Comparison of ENCODE assay signal across 1 cellular context in the genomic region with DNA sequence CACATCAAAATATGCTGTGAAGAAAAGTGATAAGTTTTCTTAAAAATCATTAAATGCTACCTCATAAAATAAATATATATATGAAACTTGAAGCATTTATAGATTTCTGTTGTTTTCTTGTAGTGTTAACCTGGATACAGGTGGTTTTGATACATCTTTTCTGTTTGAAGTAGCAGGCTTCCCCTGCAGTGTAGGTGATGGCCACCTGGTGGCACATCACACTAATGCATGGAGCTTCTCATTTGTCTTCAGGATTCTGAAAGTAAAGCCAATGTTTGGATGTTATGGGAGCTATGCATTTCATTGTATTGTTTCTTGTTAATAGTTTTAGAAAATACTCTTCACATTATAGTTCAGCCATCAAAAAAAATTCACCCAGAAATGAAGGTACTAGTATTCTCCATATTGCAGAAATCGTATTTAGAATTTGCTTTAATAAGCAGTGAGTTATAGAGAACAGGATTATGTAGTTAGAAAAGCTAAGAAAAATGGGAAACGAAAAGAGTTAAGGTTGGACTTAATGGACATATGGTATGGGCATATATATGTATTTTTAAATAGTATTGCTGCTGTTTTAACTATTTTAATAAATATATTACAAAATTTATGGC.
TF ChIP-seq lines count a peak whose summit lies in the region.

No MANE protein-coding gene starts in this region.

TF ChIP-seq in HepG2, 621 proteins besides CTCF, POLR2A, EP300 and RAD21 (continued from another document):
- TF ChIP-seq STAG1 (CRISPR knock-in tag; IDR thresholded peaks at IDR 0.05) (peak; percentile 60), TAF15 (IDR thresholded peaks at IDR 0.05; ENCODE audit: low read depth, low read length, poor library complexity, severe bottlenecking) (no peak), IKZF1 (IDR thresholded peaks at IDR 0.05) (no peak), SMC3 (IDR thresholded peaks at IDR 0.05; ENCODE audit: low read length) (peak; percentile 48; the same call in 1 of the 2 replicates), ZNF724P (CRISPR knock-in tag; IDR thresholded peaks at IDR 0.05; ENCODE audit: borderline replicate concordance) (no peak), ZBTB3 (CRISPR knock-in tag; IDR thresholded peaks at IDR 0.05; ENCODE audit: borderline replicate concordance, low read depth) (no peak), MTA3 (CRISPR knock-in tag; IDR thresholded peaks at IDR 0.05) (no peak), ZNF501 (CRISPR knock-in tag; IDR thresholded peaks at IDR 0.05) (no peak), HES4 (CRISPR knock-in tag; IDR thresholded peaks at IDR 0.05; ENCODE audit: borderline replicate concordance) (no peak), SMAD1 (CRISPR knock-in tag; IDR thresholded peaks at IDR 0.05; ENCODE audit: borderline replicate concordance, low read depth) (no peak), RXRA (CRISPR knock-in tag; IDR thresholded peaks at IDR 0.05) (no peak), ZNF33B (CRISPR knock-in tag; IDR thresholded peaks at IDR 0.05) (no peak), KLF11 (CRISPR knock-in tag; IDR thresholded peaks at IDR 0.05) (no peak), NFYC (CRISPR knock-in tag; IDR thresholded peaks at IDR 0.05) (no peak)
- TF ChIP-seq, protein P1, sequence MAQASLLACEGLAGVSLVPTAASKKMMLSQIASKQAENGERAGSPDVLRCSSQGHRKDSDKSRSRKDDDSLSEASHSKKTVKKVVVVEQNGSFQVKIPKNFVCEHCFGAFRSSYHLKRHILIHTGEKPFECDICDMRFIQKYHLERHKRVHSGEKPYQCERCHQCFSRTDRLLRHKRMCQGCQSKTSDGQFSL (CRISPR knock-in tag; IDR thresholded peaks at IDR 0.05), result no peak
TF ChIP-seq in HepG2: peak in this region for 2.
